14 cellular contexts compared by ENCODE assay signal in the genomic region with DNA sequence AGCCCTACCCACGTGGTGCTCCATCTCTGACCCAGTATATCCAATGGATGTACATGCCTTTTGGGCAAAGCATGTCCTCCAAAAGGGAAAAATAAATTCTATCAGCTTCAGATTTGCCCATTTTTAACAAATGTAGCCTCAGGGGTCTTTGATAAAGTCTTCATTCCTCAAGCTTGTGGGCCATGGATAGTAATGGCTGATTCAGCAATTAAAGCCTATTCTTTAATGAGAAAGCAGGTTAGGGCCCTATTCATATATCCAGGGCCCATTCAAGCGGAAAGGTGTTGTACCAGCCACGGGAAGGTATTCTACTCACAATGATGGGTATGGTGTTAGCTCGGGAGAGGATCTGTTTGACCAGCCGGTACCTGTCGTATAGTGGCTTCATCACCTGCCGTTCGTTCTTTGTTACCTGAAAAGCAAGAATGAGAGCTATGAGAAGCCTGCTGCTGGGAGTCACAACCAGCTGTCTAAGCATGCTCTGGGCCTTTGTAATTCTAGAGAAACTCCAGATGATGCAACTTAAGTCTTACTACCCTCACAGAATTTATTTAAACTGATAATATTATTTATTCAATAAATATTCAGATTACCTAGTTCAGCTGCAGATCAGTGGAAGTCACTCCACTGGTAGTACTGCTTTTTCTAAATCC. TPM values are rescaled to one million over a fixed set of nuclear protein-coding genes. Genes with fewer than 3 reads are reported as not detected.
DNase-seq lines count a peak whose midpoint lies in the region; ATAC-seq, FAIRE-seq and TF ChIP-seq lines count a peak whose summit lies in the region.
"Had no signal": no experiment of that assay in that cellular context is flagged by ENCODE, and none has a peak within 500 bp of the region (broad histone marks: within the 10 kb centered on the region; RNA-seq: fewer than 3 reads in every experiment).

No MANE protein-coding gene starts in this region.

- peak; percentile 18 for DNase-seq in DMS153 (lab: John Stamatoyannopoulos, UW)
- peak; percentile 68 for DNase-seq in NCI-H146 treated with DMSO at 0.1 percent for 48 hours (lab: John Stamatoyannopoulos, UW; ENCODE audit: unreplicated experiment)
- DNase-seq in ascending aorta (ENCODE audit: low spot score in 2 of 2): no peak
- peak in 1 of 6 donors; percentile 27 for DNase-seq in pancreas
- DNase-seq in foreskin keratinocyte: no peak
- no peak for DNase-seq in mesendoderm
- DNase-seq: activated CD4-positive, alpha-beta T cell treated with anti-CD3 and anti-CD28 coated beads for 36 hours; activated naive CD4-positive, alpha-beta T cell treated with anti-CD3 and anti-CD28 coated beads, Interleukin-2, amount 10 ng/mL, durations not matched to agents 7 days and 5 days; left colon; NCI-H1048; NK-92 treated with Interleukin-12 subunit alpha and Interleukin-12 subunit beta, amount 100 ng/mL, for 24 hours; Right ventricle myocardium superior had no signal

- H3K4ac ChIP-seq in mesendoderm (ENCODE audit: low read depth, low read length): no peak overlapping the region

- H2BK15ac ChIP-seq in mesendoderm (replicated peaks; ENCODE audit: low read depth): no peak overlapping the region

- H2AK5ac ChIP-seq in mesendoderm (ENCODE audit: low read length): no peak overlapping the region

- H3K79me1 ChIP-seq in mesendoderm (ENCODE audit: low read length): no peaks in the 10 kb centered on the region

- H3K27me3 ChIP-seq in ascending aorta (no peaks in the 10 kb centered on the region), pancreas (no peaks in the 10 kb centered on the region), foreskin keratinocyte (no peaks in the 10 kb centered on the region), mesendoderm (ENCODE audit: insufficient read depth, low read length, poor library complexity) (no peaks in the 10 kb centered on the region)

- H3K27ac ChIP-seq in ascending aorta: peak overlapping the region; percentile 42 to 63
- peak overlapping the region in 3 of 4 donors; percentile 36 to 66 (median 44) for H3K27ac ChIP-seq in pancreas
- no peak overlapping the region for H3K27ac ChIP-seq in foreskin keratinocyte
- no peak overlapping the region for H3K27ac ChIP-seq in mesendoderm (ENCODE audit: low read depth, low read length)

- peaks cover 9 to 33% of the 10 kb centered on the region in 2 donors for H3K4me1 ChIP-seq in ascending aorta
- H3K4me1 ChIP-seq in pancreas: peaks cover 23 to 25% (median 24%) of the 10 kb centered on the region in 3 donors
- no peaks in the 10 kb centered on the region for H3K4me1 ChIP-seq in foreskin keratinocyte
- H3K4me1 ChIP-seq in mesendoderm (ENCODE audit: control insufficient read depth, low read depth, low read length): no peaks in the 10 kb centered on the region

- no peak overlapping the region for H3K23ac ChIP-seq in mesendoderm (ENCODE audit: low read length)

- no peak overlapping the region for H3K9ac ChIP-seq in mesendoderm (ENCODE audit: low read length)

- no peak overlapping the region for H4K8ac ChIP-seq in mesendoderm (ENCODE audit: low read depth, low read length)

- no peaks in the 10 kb centered on the region for H3K9me3 ChIP-seq in ascending aorta
- H3K9me3 ChIP-seq in pancreas: no peaks in the 10 kb centered on the region

- H2BK5ac ChIP-seq in mesendoderm (ENCODE audit: low read length): no peak overlapping the region

- no peak for FAIRE-seq in pancreas (lab: Jason Lieb, UNC)

- H3K4me2 ChIP-seq in mesendoderm (ENCODE audit: low read length): no peak overlapping the region

- no peak overlapping the region for H4K5ac ChIP-seq in mesendoderm (ENCODE audit: low read length)

- 73 to 76% methylated on average over 8 of the region's 8 CpGs for WGBS in pancreas, 2 donors
- WGBS in mesendoderm (ENCODE audit: extremely low coverage, insufficient coverage, low lambda C conversion rate): no CpG with 5 or more reads among the region's 8 CpGs

- ATAC-seq in pancreas (peak; percentile 39 to 59 (median 48)), foreskin keratinocyte (no peak), GM18867 (IDR thresholded peaks at IDR 0.05; ENCODE audit: unreplicated experiment) (no peak), GM21515 (IDR thresholded peaks at IDR 0.05; ENCODE audit: unreplicated experiment) (no peak)
- ATAC-seq: activated CD4-positive, alpha-beta T cell treated with anti-CD3 and anti-CD28 coated beads for 36 hours had no signal

- intact Hi-C loops in ascending aorta (cut with DNase I) (no loop called here), pancreas (cut with DNase I) (no loop called here)

- TF ChIP-seq CTCF in ascending aorta (IDR thresholded peaks at IDR 0.05): no peak
- TF ChIP-seq CTCF in pancreas (IDR thresholded peaks at IDR 0.05): no peak
- TF ChIP-seq CTCF in foreskin keratinocyte (conservative IDR thresholded peaks at IDR 0.05): no peak

- no peak overlapping the region for H3K18ac ChIP-seq in mesendoderm (ENCODE audit: low read length)

- no peak overlapping the region for H3K56ac ChIP-seq in mesendoderm (ENCODE audit: low read length)

- H3K36me3 ChIP-seq in ascending aorta: peaks cover 0 to 6% of the 10 kb centered on the region in 2 donors
- H3K36me3 ChIP-seq in pancreas: peaks cover 0 to 17% (median 0%) of the 10 kb centered on the region in 3 donors
- no peaks in the 10 kb centered on the region for H3K36me3 ChIP-seq in mesendoderm (ENCODE audit: control insufficient read depth, insufficient read depth, low read length)

- H3K79me2 ChIP-seq in mesendoderm (ENCODE audit: control insufficient read depth, insufficient read depth, low read length): no peaks in the 10 kb centered on the region

- H3K4me3 ChIP-seq in ascending aorta: no peak overlapping the region
- no peak overlapping the region for H3K4me3 ChIP-seq in pancreas
- no peak overlapping the region for H3K4me3 ChIP-seq in mesendoderm (ENCODE audit: low read length)

- H2BK120ac ChIP-seq in mesendoderm (ENCODE audit: low read depth, low read length): no peak overlapping the region

RNA-seq across cellular contexts. Expression of a gene that starts 41.2 kb away (rescaled TPM):
- 9.6 TPM for total RNA-seq in ascending aorta
- total RNA-seq in pancreas: 1 to 10 TPM in 5 of 6 donors, under 1 TPM in 1; 0.94 to 3.2 (median 1.8) TPM
- 10 to 100 TPM in 1 of 2 donors, 1 to 10 TPM in 1; 6.0 to 13.2 TPM for polyA plus RNA-seq in pancreas
- total RNA-seq in foreskin keratinocyte: 0.88 and 1.3 TPM in 2 replicates
- polyA plus RNA-seq in foreskin keratinocyte: 0.49 and 1.0 TPM in 2 replicates
- 4.0 TPM for polyA plus RNA-seq in mesendoderm (2013, experiment 1 of 2)
- polyA plus RNA-seq in mesendoderm (2013, experiment 2 of 2): 4.2 TPM

Comparison
In these comparisons a context has a peak if more than half of its experiments do, and no peak if none do; other contexts are left out.
1. DNase-seq: peak in DMS153 (single experiment) and NCI-H146 treated with DMSO at 0.1 percent for 48 hours (single experiment); none in ascending aorta (0 of 2), foreskin keratinocyte (0 of 2) and mesendoderm (single experiment).
2. H3K27ac ChIP-seq: peak in ascending aorta (2 of 2) and pancreas (3 of 4); none in foreskin keratinocyte (single experiment) and mesendoderm (single experiment).
3. ATAC-seq: peak in pancreas (4 of 4); none in foreskin keratinocyte (single experiment), GM18867 (single experiment) and GM21515 (single experiment).